Comparison of ENCODE assay signal across 9 cellular contexts in the genomic region with DNA sequence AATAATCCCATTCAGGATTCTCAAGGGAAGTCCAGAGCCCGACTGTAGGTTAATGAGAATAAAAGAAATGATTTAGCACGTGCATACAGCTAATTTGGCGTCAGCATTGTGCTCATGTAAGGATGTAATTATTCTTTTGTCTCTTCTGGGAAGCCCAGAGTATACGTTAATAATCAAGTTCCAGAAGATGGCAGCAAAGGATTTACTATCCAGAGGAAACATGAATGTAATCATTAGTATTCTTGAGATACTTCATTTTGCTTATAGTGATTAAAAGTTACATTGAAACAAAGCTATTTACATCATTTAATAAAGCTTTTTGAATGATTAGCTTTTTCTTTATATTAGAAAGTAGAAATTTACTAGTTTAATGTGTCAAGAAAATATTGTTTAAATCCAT. TPM values are rescaled to one million over a fixed set of nuclear protein-coding genes. Genes with fewer than 3 reads are reported as not detected.
DNase-seq lines count a peak whose midpoint lies in the region; ATAC-seq and TF ChIP-seq lines count a peak whose summit lies in the region.
"Had no signal": no experiment of that assay in that cellular context is flagged by ENCODE, and none has a peak within 500 bp of the region (broad histone marks: within the 10 kb centered on the region; RNA-seq: fewer than 3 reads in every experiment).

No MANE protein-coding gene starts in this region.

- TF ChIP-seq CTCF in stomach (IDR thresholded peaks at IDR 0.05) (no peak), lower leg skin (IDR thresholded peaks at IDR 0.05) (no peak)

- TF ChIP-seq POLR2A in stomach (IDR thresholded peaks at IDR 0.05), result no peak
- no peak for TF ChIP-seq POLR2A in lower leg skin (IDR thresholded peaks at IDR 0.05)

- in situ Hi-C loops in ACHN (cut with HindIII; ENCODE audit: low pct_ligation_motif_present, low pct_unique_long_range_greater_than_20kb, low sequenced_read_pairs), result loop anchor here (25.0 kb wide), 1 partner anchor 383 kb away; no protein-coding TSS in a partner anchor

- no peak overlapping the region for H3K27ac ChIP-seq in right cardiac atrium (ENCODE audit: low read length)
- no peak overlapping the region for H3K27ac ChIP-seq in stomach
- H3K27ac ChIP-seq: ovary had no signal

- no peaks in the 10 kb centered on the region for H3K4me1 ChIP-seq in right cardiac atrium (ENCODE audit: control insufficient read depth, insufficient read depth, low read length)
- peaks cover 8 to 34% (median 16%) of the 10 kb centered on the region in 4 donors for H3K4me1 ChIP-seq in stomach

- DNase-seq in ACHN (peak; percentile 71), HT1080 (ENCODE audit: low read depth) (peak; percentile 42), right cardiac atrium (no peak), stomach (no peak), lower leg skin (ENCODE audit: low spot score in 2 of 2) (no peak)
- DNase-seq: ovary had no signal

- TF ChIP-seq EP300 in stomach (IDR thresholded peaks at IDR 0.05), result no peak

- no peak overlapping the region for H3K4me3 ChIP-seq in right cardiac atrium (ENCODE audit: low read length)
- no peak overlapping the region for H3K4me3 ChIP-seq in stomach
- H3K4me3 ChIP-seq in lower leg skin (ENCODE audit: low read depth, poor library complexity, severe bottlenecking), result no peak overlapping the region
- H3K4me3 ChIP-seq: ovary had no signal

- H3K27me3 ChIP-seq in right cardiac atrium (ENCODE audit: control insufficient read depth, insufficient read depth) (no peaks in the 10 kb centered on the region), stomach (no peaks in the 10 kb centered on the region)
- H3K27me3 ChIP-seq: ovary had no signal

- 9% methylated on average over 4 of the region's 4 CpGs for WGBS in right cardiac atrium
- 2 to 9% (median 4%) methylated on average over 4 of the region's 4 CpGs for WGBS in stomach, 5 donors
- WGBS in lower leg skin, 2 donors, result 7 to 8% methylated on average over 4 of the region's 4 CpGs

- peak; percentile 75 for ATAC-seq in SK-N-SH treated with all-trans-retinoic acid at 6 μM for 48 hours
- peak; percentile 50 to 63 for ATAC-seq in right cardiac atrium
- ATAC-seq in GM19023 (IDR thresholded peaks at IDR 0.05; ENCODE audit: unreplicated experiment), result no peak
- ATAC-seq in HG03442 (IDR thresholded peaks at IDR 0.05; ENCODE audit: unreplicated experiment), result no peak

- intact Hi-C loops in right cardiac atrium (cut with DNase I), result loop anchor here in 2 of 4 donors (10.0 kb wide), 2 partner anchors 381 to 551 kb away; partner anchors contain the start of gene CTSO (in 1 of the 2)
- intact Hi-C loops in stomach (cut with DNase I; ENCODE audit: low total_unique reads), result no loop called here
- intact Hi-C loops in lower leg skin (cut with DNase I; ENCODE audit: low total_unique reads), result no loop called here

- H3K9me3 ChIP-seq in right cardiac atrium (ENCODE audit: control insufficient read depth, low read length) (no peaks in the 10 kb centered on the region), stomach (no peaks in the 10 kb centered on the region)
- H3K9me3 ChIP-seq: ovary had no signal

- no peaks in the 10 kb centered on the region for H3K36me3 ChIP-seq in stomach
- H3K36me3 ChIP-seq: ovary had no signal

TF ChIP-seq in SK-N-SH treated with all-trans-retinoic acid at 6 μM for 48 hours, 23 proteins besides CTCF, POLR2A, EP300 and RAD21:
- TF ChIP-seq, protein P1, sequence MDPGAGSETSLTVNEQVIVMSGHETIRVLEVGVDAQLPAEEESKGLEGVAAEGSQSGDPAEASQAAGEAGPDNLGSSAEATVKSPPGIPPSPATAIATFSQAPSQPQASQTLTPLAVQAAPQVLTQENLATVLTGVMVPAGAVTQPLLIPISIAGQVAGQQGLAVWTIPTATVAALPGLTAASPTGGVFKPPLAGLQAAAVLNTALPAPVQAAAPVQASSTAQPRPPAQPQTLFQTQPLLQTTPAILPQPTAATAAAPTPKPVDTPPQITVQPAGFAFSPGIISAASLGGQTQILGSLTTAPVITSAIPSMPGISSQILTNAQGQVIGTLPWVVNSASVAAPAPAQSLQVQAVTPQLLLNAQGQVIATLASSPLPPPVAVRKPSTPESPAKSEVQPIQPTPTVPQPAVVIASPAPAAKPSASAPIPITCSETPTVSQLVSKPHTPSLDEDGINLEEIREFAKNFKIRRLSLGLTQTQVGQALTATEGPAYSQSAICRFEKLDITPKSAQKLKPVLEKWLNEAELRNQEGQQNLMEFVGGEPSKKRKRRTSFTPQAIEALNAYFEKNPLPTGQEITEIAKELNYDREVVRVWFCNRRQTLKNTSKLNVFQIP (CRISPR knock-in tag; IDR thresholded peaks at IDR 0.05; ENCODE audit: borderline replicate concordance, low read depth), result no peak
- TF ChIP-seq, protein P2, sequence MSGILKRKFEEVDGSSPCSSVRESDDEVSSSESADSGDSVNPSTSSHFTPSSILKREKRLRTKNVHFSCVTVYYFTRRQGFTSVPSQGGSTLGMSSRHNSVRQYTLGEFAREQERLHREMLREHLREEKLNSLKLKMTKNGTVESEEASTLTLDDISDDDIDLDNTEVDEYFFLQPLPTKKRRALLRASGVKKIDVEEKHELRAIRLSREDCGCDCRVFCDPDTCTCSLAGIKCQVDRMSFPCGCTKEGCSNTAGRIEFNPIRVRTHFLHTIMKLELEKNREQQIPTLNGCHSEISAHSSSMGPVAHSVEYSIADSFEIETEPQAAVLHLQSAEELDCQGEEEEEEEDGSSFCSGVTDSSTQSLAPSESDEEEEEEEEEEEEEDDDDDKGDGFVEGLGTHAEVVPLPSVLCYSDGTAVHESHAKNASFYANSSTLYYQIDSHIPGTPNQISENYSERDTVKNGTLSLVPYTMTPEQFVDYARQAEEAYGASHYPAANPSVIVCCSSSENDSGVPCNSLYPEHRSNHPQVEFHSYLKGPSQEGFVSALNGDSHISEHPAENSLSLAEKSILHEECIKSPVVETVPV (CRISPR knock-in tag; IDR thresholded peaks at IDR 0.05), result no peak
- TF ChIP-seq ZNF8 (CRISPR knock-in tag; IDR thresholded peaks at IDR 0.05) (no peak), ESRRG (CRISPR knock-in tag; IDR thresholded peaks at IDR 0.05) (no peak), ZNF70 (CRISPR knock-in tag; IDR thresholded peaks at IDR 0.05) (no peak), ZFP30 (CRISPR knock-in tag; IDR thresholded peaks at IDR 0.05) (no peak), TSHZ2 (CRISPR knock-in tag; IDR thresholded peaks at IDR 0.05) (no peak), ZNF565 (CRISPR knock-in tag; conservative IDR thresholded peaks at IDR 0.05; ENCODE audit: low read depth) (no peak)

RNA-seq across cellular contexts. Expression of gene MAP9, which starts 27.1 kb away (rescaled TPM):
- total RNA-seq in HT1080 (2014; rRNA removed; shearing (Covaris generic)), result 5.4 and 5.7 TPM in 2 replicates
- polyA plus RNA-seq in HT1080 (2015; cell fraction: cytosol; rRNA removed), result 10.9 and 12.7 TPM in 2 replicates
- polyA plus RNA-seq in HT1080 (2015; cell fraction: nucleus; rRNA removed), result 20.7 and 21.7 TPM in 2 replicates
- total RNA-seq in right cardiac atrium, result 10 to 100 TPM in 1 of 4 donors, 1 to 10 TPM in 3; 7.0 to 12.2 (median 9.2) TPM
- 3.1 TPM for polyA plus RNA-seq in right cardiac atrium
- 10 to 100 TPM in 3 of 5 donors, 1 to 10 TPM in 2; 1.2 to 21.5 (median 11.6) TPM for total RNA-seq in stomach
- 10 to 100 TPM in 1 of 3 donors, 1 to 10 TPM in 2; 2.4 to 12.5 (median 2.9) TPM for polyA plus RNA-seq in stomach
- 1 to 10 TPM in 2 of 4 donors, under 1 TPM in 2; 0.15 to 1.8 (median 1.3) TPM for total RNA-seq in lower leg skin

Comparison
In these comparisons a context has a peak if more than half of its experiments do, and no peak if none do; other contexts are left out.
1. DNase-seq: peak in ACHN (single experiment) and HT1080 (single experiment); none in right cardiac atrium (0 of 3), stomach (single experiment) and lower leg skin (0 of 2).
2. ATAC-seq: peak in SK-N-SH treated with all-trans-retinoic acid at 6 μM for 48 hours (single experiment) and right cardiac atrium (2 of 2); none in GM19023 (single experiment) and HG03442 (single experiment).